Comparison of ENCODE assay signal across 8 cellular contexts in the genomic region with DNA sequence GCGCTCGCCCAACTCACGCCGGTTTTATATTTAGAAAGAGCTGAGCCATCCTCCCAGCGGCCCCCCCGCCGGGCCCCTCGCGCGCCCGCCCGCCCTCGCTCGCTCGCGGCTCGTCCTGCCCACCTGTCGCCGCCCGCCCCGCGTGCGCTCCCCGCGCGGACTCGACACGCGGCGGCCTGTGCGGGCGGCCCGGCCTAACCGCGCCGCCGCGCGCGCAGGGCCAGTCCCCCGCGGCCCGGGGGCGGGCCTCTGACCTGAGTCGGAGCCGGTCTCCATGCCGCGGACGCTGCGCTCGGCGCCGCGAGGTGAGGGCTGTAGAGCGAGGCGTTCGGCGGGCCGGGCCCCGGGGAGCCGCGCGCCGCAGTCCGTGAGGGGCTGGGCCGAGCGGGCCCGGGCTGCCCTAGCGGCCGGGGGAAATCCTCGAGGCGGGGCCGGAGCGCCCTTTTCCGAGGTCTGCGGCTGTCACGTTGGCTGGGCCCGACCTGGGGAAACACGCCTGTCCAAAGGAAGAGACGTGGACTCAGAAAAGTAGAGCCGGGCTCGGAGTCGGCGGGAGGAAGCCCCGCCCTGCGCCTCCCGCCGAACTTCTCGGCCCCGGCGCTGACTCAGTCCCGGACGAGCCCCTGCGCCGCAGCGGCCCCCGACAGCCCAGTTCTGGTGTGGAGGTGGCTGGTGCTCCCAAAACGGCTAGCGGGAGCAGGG. TPM values are rescaled to one million over a fixed set of nuclear protein-coding genes. Genes with fewer than 3 reads are reported as not detected.
A peak's percentile ranks its signal among the peaks of the same experiment; 100 is the strongest.
DNase-seq lines count a peak whose midpoint lies in the region; ATAC-seq, FAIRE-seq and TF ChIP-seq lines count a peak whose summit lies in the region.

A gene with protein sequence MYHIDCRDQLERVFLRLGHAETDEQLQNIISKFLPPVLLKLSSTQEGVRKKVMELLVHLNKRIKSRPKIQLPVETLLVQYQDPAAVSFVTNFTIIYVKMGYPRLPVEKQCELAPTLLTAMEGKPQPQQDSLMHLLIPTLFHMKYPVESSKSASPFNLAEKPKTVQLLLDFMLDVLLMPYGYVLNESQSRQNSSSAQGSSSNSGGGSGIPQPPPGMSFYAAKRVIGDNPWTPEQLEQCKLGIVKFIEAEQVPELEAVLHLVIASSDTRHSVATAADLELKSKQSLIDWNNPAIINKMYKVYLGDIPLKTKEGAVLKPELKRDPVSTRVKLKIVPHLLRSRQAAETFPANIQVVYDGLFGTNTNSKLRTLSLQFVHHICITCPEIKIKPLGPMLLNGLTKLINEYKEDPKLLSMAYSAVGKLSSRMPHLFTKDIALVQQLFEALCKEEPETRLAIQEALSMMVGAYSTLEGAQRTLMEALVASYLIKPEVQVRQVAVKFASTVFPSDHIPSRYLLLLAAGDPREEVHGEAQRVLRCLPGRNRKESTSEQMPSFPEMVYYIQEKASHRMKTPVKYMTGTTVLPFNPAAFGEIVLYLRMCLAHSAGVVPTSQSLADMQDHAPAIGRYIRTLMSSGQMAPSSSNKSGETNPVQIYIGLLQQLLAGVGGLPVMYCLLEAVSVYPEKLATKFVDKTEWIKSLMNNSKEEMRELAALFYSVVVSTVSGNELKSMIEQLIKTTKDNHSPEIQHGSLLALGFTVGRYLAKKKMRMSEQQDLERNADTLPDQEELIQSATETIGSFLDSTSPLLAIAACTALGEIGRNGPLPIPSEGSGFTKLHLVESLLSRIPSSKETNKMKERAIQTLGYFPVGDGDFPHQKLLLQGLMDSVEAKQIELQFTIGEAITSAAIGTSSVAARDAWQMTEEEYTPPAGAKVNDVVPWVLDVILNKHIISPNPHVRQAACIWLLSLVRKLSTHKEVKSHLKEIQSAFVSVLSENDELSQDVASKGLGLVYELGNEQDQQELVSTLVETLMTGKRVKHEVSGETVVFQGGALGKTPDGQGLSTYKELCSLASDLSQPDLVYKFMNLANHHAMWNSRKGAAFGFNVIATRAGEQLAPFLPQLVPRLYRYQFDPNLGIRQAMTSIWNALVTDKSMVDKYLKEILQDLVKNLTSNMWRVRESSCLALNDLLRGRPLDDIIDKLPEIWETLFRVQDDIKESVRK (N-terminal part only) (minus strand): TSS at position 522 of the 702 bp plus-strand sequence. CDS start 11,465 bp downstream, outside the sequence.

- WGBS in right cardiac atrium = under 1% methylated on average over 99 of the region's 99 CpGs

- peak; percentile 91 for DNase-seq in GM10266 (ENCODE audit: extremely low spot score)
- peak; percentile 82 for DNase-seq in HCEC 1CT
- DNase-seq in MM.1S = peak; percentile 85
- peak; percentile 76 for DNase-seq in T-helper 2 cell treated with Interferon-gamma antibody and Interleukin-4, amounts not matched to agents 5 μg/mL and 100 μg/mL, for 36 hours (ENCODE audit: low spot score)
- DNase-seq in astrocyte (ENCODE audit: low read depth) = peak; percentile 69
- DNase-seq in right cardiac atrium = peak; percentile 80 to 90 (median 89)
- peak; percentile 55 for DNase-seq in putamen (ENCODE audit: low spot score)
- peak; percentile 88 for DNase-seq in urothelium cell line (ENCODE audit: low spot score)

- intact Hi-C loops in right cardiac atrium (cut with DNase I) = loop anchor here in 1 of 4 donors (5.0 kb wide), 1 partner anchor 143 kb away; no protein-coding TSS in a partner anchor

- ATAC-seq in right cardiac atrium = peak; percentile 86 to 90

- H3K4me1 Mint-ChIP-seq in T-helper 2 cell treated with Interferon-gamma antibody and Interleukin-4, amounts not matched to agents 5 μg/mL and 100 μg/mL, for 36 hours (ENCODE audit: low read depth) = peaks cover 25% of the 10 kb centered on the region
- peaks cover 12% of the 10 kb centered on the region for H3K4me1 Mint-ChIP-seq in astrocyte (ENCODE audit: low read depth, unreplicated experiment)

- H3K36me3 ChIP-seq in MM.1S (replicated peaks; ENCODE audit: insufficient read depth, low read length) = no peaks in the 10 kb centered on the region
- no peaks in the 10 kb centered on the region for H3K36me3 ChIP-seq in astrocyte (ENCODE audit: insufficient read depth, low read length)

- peak within 1 kb of the TSS; percentile 94 for H3K4me3 Mint-ChIP-seq in T-helper 2 cell treated with Interferon-gamma antibody and Interleukin-4, amounts not matched to agents 5 μg/mL and 100 μg/mL, for 36 hours
- H3K4me3 Mint-ChIP-seq in astrocyte (ENCODE audit: unreplicated experiment) = peak within 1 kb of the TSS; percentile 87

- H4K20me1 ChIP-seq in MM.1S (ENCODE audit: insufficient read depth, low read length) = peaks cover 18% of the 10 kb centered on the region
- peaks cover 27% of the 10 kb centered on the region for H4K20me1 ChIP-seq in astrocyte (ENCODE audit: insufficient read depth, low read length)

- peak within 1 kb of the TSS; percentile 65 for H3K4me2 ChIP-seq in MM.1S (ENCODE audit: low read depth, low read length)
- H3K4me2 ChIP-seq in astrocyte (ENCODE audit: low read length) = peak within 1 kb of the TSS; percentile 80

- H2AFZ ChIP-seq in MM.1S (ENCODE audit: low read length) (peak within 1 kb of the TSS; percentile 69), astrocyte (ENCODE audit: low read depth, low read length) (peak within 1 kb of the TSS; percentile 71)

- peaks cover 6% of the 10 kb centered on the region for H3K36me3 Mint-ChIP-seq in T-helper 2 cell treated with Interferon-gamma antibody and Interleukin-4, amounts not matched to agents 5 μg/mL and 100 μg/mL, for 36 hours (ENCODE audit: low read depth)
- no peaks in the 10 kb centered on the region for H3K36me3 Mint-ChIP-seq in astrocyte (ENCODE audit: low read depth, unreplicated experiment)

- TF ChIP-seq CTCF in GM10266 (IDR thresholded peaks at IDR 0.05; ENCODE audit: control insufficient read depth, insufficient read depth, low read depth, missing control alignments) = no peak
- TF ChIP-seq CTCF in MM.1S (IDR thresholded peaks at IDR 0.05; ENCODE audit: low read length) = no peak
- no peak for TF ChIP-seq CTCF in astrocyte (IDR thresholded peaks at IDR 0.05; ENCODE audit: insufficient read depth, low read depth, low read length)

- peaks cover 13% of the 10 kb centered on the region for H3F3A ChIP-seq in MM.1S (ENCODE audit: insufficient read depth, low read length)

- FAIRE-seq in astrocyte (lab: Jason Lieb, UNC) = no peak
- FAIRE-seq in urothelium cell line (lab: Jason Lieb, UNC) = no peak

- H3K27me3 Mint-ChIP-seq in T-helper 2 cell treated with Interferon-gamma antibody and Interleukin-4, amounts not matched to agents 5 μg/mL and 100 μg/mL, for 36 hours (ENCODE audit: low read depth) = peaks cover 9% of the 10 kb centered on the region
- H3K27me3 Mint-ChIP-seq in astrocyte (ENCODE audit: low read depth, unreplicated experiment) = peaks cover 6% of the 10 kb centered on the region

- H3K9me3 Mint-ChIP-seq in T-helper 2 cell treated with Interferon-gamma antibody and Interleukin-4, amounts not matched to agents 5 μg/mL and 100 μg/mL, for 36 hours = no peaks in the 10 kb centered on the region
- peaks cover 4% of the 10 kb centered on the region for H3K9me3 Mint-ChIP-seq in astrocyte (ENCODE audit: unreplicated experiment)

- H3K4me3 ChIP-seq in MM.1S (ENCODE audit: low read length) (peak within 1 kb of the TSS; percentile 72), astrocyte (ENCODE audit: insufficient read depth, low read depth, low read length) (peak within 1 kb of the TSS; percentile 87), right cardiac atrium (ENCODE audit: low read length) (peak within 1 kb of the TSS; percentile 85)

- H3K27ac ChIP-seq in MM.1S (ENCODE audit: low read length) (peak within 1 kb of the TSS; percentile 78), astrocyte (ENCODE audit: low read depth, low read length) (peak within 1 kb of the TSS; percentile 81), right cardiac atrium (ENCODE audit: low read length) (peak within 1 kb of the TSS; percentile 96)

- peaks cover 44% of the 10 kb centered on the region for H3K79me2 ChIP-seq in MM.1S (ENCODE audit: low read length)
- peaks cover 42% of the 10 kb centered on the region for H3K79me2 ChIP-seq in astrocyte (ENCODE audit: insufficient read depth, low read length)

- H3K9ac ChIP-seq in MM.1S (ENCODE audit: low read length) (peak within 1 kb of the TSS; percentile 72), astrocyte (ENCODE audit: low read length) (peak within 1 kb of the TSS; percentile 94)

- H3K4me1 ChIP-seq in MM.1S (ENCODE audit: low read length) (peaks cover 14% of the 10 kb centered on the region; the same call in 1 of the 2 replicates), astrocyte (ENCODE audit: insufficient read depth, low read length) (peaks cover 4% of the 10 kb centered on the region), right cardiac atrium (ENCODE audit: control insufficient read depth, insufficient read depth, low read length) (no peaks in the 10 kb centered on the region)

- no peaks in the 10 kb centered on the region for H3K27me3 ChIP-seq in MM.1S (replicated peaks; ENCODE audit: insufficient read depth, low read length)
- H3K27me3 ChIP-seq in astrocyte (ENCODE audit: insufficient read depth, low read length) = no peaks in the 10 kb centered on the region
- no peaks in the 10 kb centered on the region for H3K27me3 ChIP-seq in right cardiac atrium (ENCODE audit: control insufficient read depth, insufficient read depth)

- H3K27ac Mint-ChIP-seq in T-helper 2 cell treated with Interferon-gamma antibody and Interleukin-4, amounts not matched to agents 5 μg/mL and 100 μg/mL, for 36 hours = peak within 1 kb of the TSS; percentile 90
- H3K27ac Mint-ChIP-seq in astrocyte (ENCODE audit: unreplicated experiment) = peak within 1 kb of the TSS; percentile 34

- H3K9me3 ChIP-seq in MM.1S (replicated peaks; ENCODE audit: insufficient read depth, low read length) (no peaks in the 10 kb centered on the region), astrocyte (ENCODE audit: insufficient read depth, low read depth, low read length) (no peaks in the 10 kb centered on the region), right cardiac atrium (ENCODE audit: control insufficient read depth, low read length) (no peaks in the 10 kb centered on the region)

- H3K9me2 ChIP-seq in MM.1S (replicated peaks; ENCODE audit: insufficient read depth, low read length) = no peaks in the 10 kb centered on the region

RNA-seq across cellular contexts. Expression of the gene that starts here (rescaled TPM):
- total RNA-seq in astrocyte (89.7 and 93.1 TPM in 2 replicates), right cardiac atrium (10 to 100 TPM; 85.4 to 99.1 (median 90.5) TPM)
- polyA plus RNA-seq in right cardiac atrium = 24.3 TPM

Comparison
In these comparisons a context has a peak if more than half of its experiments do, and no peak if none do; other contexts are left out.
1. Peak in every context shown above with its lines: DNase-seq, ATAC-seq, H3K4me3 ChIP-seq and H3K27ac ChIP-seq.